8 cellular contexts compared by ENCODE assay signal in genomic region chr14:71103662-71104484, GRCh38.
A peak's percentile ranks its signal among the peaks of the same experiment; 100 is the strongest.
DNase-seq lines count a peak whose midpoint lies in the region; ATAC-seq and TF ChIP-seq lines count a peak whose summit lies in the region.

No MANE protein-coding gene starts in this region.

- H3K27me3 ChIP-seq in BE2C (no peaks in the 10 kb centered on the region), left ventricle myocardium inferior (ENCODE audit: low read depth) (no peaks in the 10 kb centered on the region), smooth muscle cell (ENCODE audit: low read depth) (no peaks in the 10 kb centered on the region)

- peaks cover 93% of the 10 kb centered on the region for H3K36me3 Mint-ChIP-seq in activated T-helper 17 cell treated with anti-CD3 and anti-CD28 coated beads, Interleukin-2, amount 50 U/mL, for 72 hours (ENCODE audit: low read depth)

- H3K27ac ChIP-seq in left ventricle myocardium inferior (replicated peaks) (no peak overlapping the region), smooth muscle cell (ENCODE audit: low read depth) (no peak overlapping the region)

- peak; percentile 34 for ATAC-seq in activated T-helper 17 cell treated with anti-CD3 and anti-CD28 coated beads, Interleukin-2, amount 50 U/mL, for 72 hours (replicated peaks)
- ATAC-seq in HG03175 (IDR thresholded peaks at IDR 0.05; ENCODE audit: unreplicated experiment) (no peak), GM19395 (IDR thresholded peaks at IDR 0.05; ENCODE audit: unreplicated experiment) (no peak)

- no peak overlapping the region for H3K4me3 Mint-ChIP-seq in activated T-helper 17 cell treated with anti-CD3 and anti-CD28 coated beads, Interleukin-2, amount 50 U/mL, for 72 hours

- H3K9me3 ChIP-seq in BE2C (no peaks in the 10 kb centered on the region), left ventricle myocardium inferior (replicated peaks) (no peaks in the 10 kb centered on the region), smooth muscle cell (replicated peaks; ENCODE audit: low read depth) (no peaks in the 10 kb centered on the region)

- peaks cover 5% of the 10 kb centered on the region for H3K4me1 Mint-ChIP-seq in activated T-helper 17 cell treated with anti-CD3 and anti-CD28 coated beads, Interleukin-2, amount 50 U/mL, for 72 hours

- H4K20me1 ChIP-seq in smooth muscle cell (ENCODE audit: low read depth) = peaks cover 19% of the 10 kb centered on the region

- no peaks in the 10 kb centered on the region for H3K27me3 Mint-ChIP-seq in activated T-helper 17 cell treated with anti-CD3 and anti-CD28 coated beads, Interleukin-2, amount 50 U/mL, for 72 hours

- DNase-seq in BE2C = peak; percentile 39
- DNase-seq in GM19240 (ENCODE audit: insufficient read length, low spot score) = peak; percentile 18
- peak; percentile 25 for DNase-seq in NCI-H2196 treated with DMSO at 0.1 percent for 48 hours (lab: John Stamatoyannopoulos, UW; ENCODE audit: unreplicated experiment)
- no peak for DNase-seq in left ventricle myocardium inferior
- DNase-seq in smooth muscle cell (lab: John Stamatoyannopoulos, UW; ENCODE audit: unreplicated experiment) = no peak

- 82% methylated on average over 3 of the region's 3 CpGs for WGBS in smooth muscle cell (ENCODE audit: low lambda C conversion rate)

- no peaks in the 10 kb centered on the region for H3K4me1 ChIP-seq in BE2C
- H3K4me1 ChIP-seq in left ventricle myocardium inferior = peaks cover 9% of the 10 kb centered on the region
- no peaks in the 10 kb centered on the region for H3K4me1 ChIP-seq in smooth muscle cell (ENCODE audit: low read depth)

- peaks cover 7% of the 10 kb centered on the region for H3K79me2 ChIP-seq in smooth muscle cell (ENCODE audit: low read depth)

- peaks cover 3% of the 10 kb centered on the region for H3F3A ChIP-seq in smooth muscle cell (ENCODE audit: low read depth)

- peak; percentile 90 for TF ChIP-seq CTCF in BE2C (IDR thresholded peaks at IDR 0.05; ENCODE audit: low read depth, low read length)
- TF ChIP-seq CTCF in left ventricle myocardium inferior (IDR thresholded peaks at IDR 0.05; ENCODE audit: borderline replicate concordance) = peak; percentile 84
- peak; percentile 79 for TF ChIP-seq CTCF in smooth muscle cell (IDR thresholded peaks at IDR 0.05; ENCODE audit: borderline replicate concordance, insufficient read depth, poor library complexity, severe bottlenecking)

- H3K36me3 ChIP-seq in BE2C (peaks cover 32% of the 10 kb centered on the region), left ventricle myocardium inferior (peaks cover 62% of the 10 kb centered on the region), smooth muscle cell (ENCODE audit: low read depth) (peaks cover 20% of the 10 kb centered on the region)

- no peak overlapping the region for H3K4me3 ChIP-seq in BE2C (ENCODE audit: low read depth, low read length)
- H3K4me3 ChIP-seq in left ventricle myocardium inferior = no peak overlapping the region
- no peak overlapping the region for H3K4me3 ChIP-seq in smooth muscle cell

- no peak overlapping the region for H2AFZ ChIP-seq in smooth muscle cell (ENCODE audit: low read depth)

- intact Hi-C loops in left ventricle myocardium inferior (cut with micrococcal nuclease) = no loop called here

- no peak overlapping the region for H3K4me2 ChIP-seq in smooth muscle cell

- no peak overlapping the region for H3K9ac ChIP-seq in smooth muscle cell (ENCODE audit: low read depth)

- no peak overlapping the region for H3K27ac Mint-ChIP-seq in activated T-helper 17 cell treated with anti-CD3 and anti-CD28 coated beads, Interleukin-2, amount 50 U/mL, for 72 hours

- H3K9me3 Mint-ChIP-seq in activated T-helper 17 cell treated with anti-CD3 and anti-CD28 coated beads, Interleukin-2, amount 50 U/mL, for 72 hours = no peaks in the 10 kb centered on the region

Comparison
In these comparisons a context has a peak if more than half of its experiments do, and no peak if none do; other contexts are left out.
1. DNase-seq: peak in BE2C (single experiment), GM19240 (single experiment) and NCI-H2196 treated with DMSO at 0.1 percent for 48 hours (single experiment); none in left ventricle myocardium inferior (single experiment) and smooth muscle cell (single experiment).
2. Peak in every context shown above with its lines, with median percentiles within 50 percentile points of each other: CTCF ChIP-seq.